8 cellular contexts compared by ENCODE assay signal in genomic region chr19:21141787-21142464, GRCh38. TPM values are rescaled to one million over a fixed set of nuclear protein-coding genes. Genes with fewer than 3 reads are reported as not detected.
A peak's percentile ranks its signal among the peaks of the same experiment; 100 is the strongest.
DNase-seq lines count a peak whose midpoint lies in the region; TF ChIP-seq lines count a peak whose summit lies in the region.

Gene ZNF431, plus strand, starts transcription at chr19:21142040. Its CDS starts 144 bp downstream, at chr19:21142184.

- H3K4me1 ChIP-seq in DOHH2 (ENCODE audit: control insufficient read depth, low read length) (peaks cover 11% of the 10 kb centered on the region), GM23248 (ENCODE audit: insufficient read depth) (peaks cover 17% of the 10 kb centered on the region), esophagus squamous epithelium (peaks cover 0 to 42% (median 4%) of the 10 kb centered on the region in 3 donors)

- H3K4me3 ChIP-seq in DOHH2 (ENCODE audit: low read length) (peak within 1 kb of the TSS; percentile 91), GM23248 (peak within 1 kb of the TSS; percentile 90), esophagus squamous epithelium (peak within 1 kb of the TSS; percentile 69 to 77 (median 72))

- H3K79me2 ChIP-seq in DOHH2 (ENCODE audit: control insufficient read depth, low read length) (peaks cover 45% of the 10 kb centered on the region), GM23248 (ENCODE audit: insufficient read depth) (peaks cover 46% of the 10 kb centered on the region)

- H3K4me2 ChIP-seq in DOHH2 (ENCODE audit: low read length) (peak within 1 kb of the TSS; percentile 67), GM23248 (ENCODE audit: unreplicated experiment) (peak within 1 kb of the TSS; percentile 74)

- peak within 1 kb of the TSS; percentile 84 for H2AFZ ChIP-seq in GM23248

- in situ Hi-C loops in GM23248 (cut with MboI) = no loop called here

- DNase-seq in GM23248 = peak; percentile 96
- DNase-seq in LHCN-M2 (ENCODE audit: low read depth) = peak; percentile 96
- peak; percentile 96 for DNase-seq in RPMI7951 (ENCODE audit: low read depth)
- peak; percentile 80 for DNase-seq in activated T-helper 1 cell treated with Interleukin-2 at 50 U/mL for 16 hours (ENCODE audit: low read depth)
- DNase-seq in esophagus squamous epithelium (lab: John Stamatoyannopoulos, UW) = peak; percentile 41
- DNase-seq in myocyte (ENCODE audit: low read depth) = peak; percentile 99
- DNase-seq in stimulated activated CD8-positive, alpha-beta memory T cell treated with anti-CD3 and anti-CD28 coated beads, Interleukin-7, amount 100 ng/mL, for 4 hours (ENCODE audit: low read depth in 2 of 2) = peak; percentile 79 to 84

- intact Hi-C loops in esophagus squamous epithelium (cut with DNase I) = no loop called here

- H3K36me3 ChIP-seq in DOHH2 (ENCODE audit: control insufficient read depth, low read length) (peaks cover 39% of the 10 kb centered on the region), GM23248 (ENCODE audit: low read depth) (0 out of 2 replicates have a peak, but pooled peaks cover 4% of the 10 kb centered on the region), esophagus squamous epithelium (peaks cover 0 to 35% (median 0%) of the 10 kb centered on the region in 3 donors)

- peak within 1 kb of the TSS; percentile 49 for H3K27ac ChIP-seq in DOHH2 (ENCODE audit: low read depth, low read length)
- peak within 1 kb of the TSS; percentile 90 for H3K27ac ChIP-seq in GM23248
- peak within 1 kb of the TSS; percentile 79 to 93 (median 90) for H3K27ac ChIP-seq in esophagus squamous epithelium

- H4K20me1 ChIP-seq in DOHH2 (ENCODE audit: control insufficient read depth, insufficient read depth, low read depth, low read length) (no peaks in the 10 kb centered on the region), GM23248 (ENCODE audit: insufficient read depth) (no peaks in the 10 kb centered on the region)

- TF ChIP-seq CTCF in DOHH2 (IDR thresholded peaks at IDR 0.05; ENCODE audit: low read depth, low read length, poor library complexity, severe bottlenecking) (no peak), esophagus squamous epithelium (IDR thresholded peaks at IDR 0.05) (peak in 1 of 6 experiments; percentile 9)

- TF ChIP-seq POLR2A in esophagus squamous epithelium (IDR thresholded peaks at IDR 0.05) = peak in 2 of 4 donors; percentile 72 to 79

- H3K9me2 ChIP-seq in DOHH2 (replicated peaks; ENCODE audit: control insufficient read depth, low read length) (no peaks in the 10 kb centered on the region), GM23248 (ENCODE audit: insufficient read depth) (no peaks in the 10 kb centered on the region)

- H3K27me3 ChIP-seq in DOHH2 (ENCODE audit: control insufficient read depth, low read length) (no peaks in the 10 kb centered on the region), GM23248 (replicated peaks; ENCODE audit: insufficient read depth) (no peaks in the 10 kb centered on the region), esophagus squamous epithelium (no peaks in the 10 kb centered on the region)

- peak within 1 kb of the TSS; percentile 95 for H3K9ac ChIP-seq in GM23248

- 1 to 2% methylated on average over 28 to 29 of the region's 30 CpGs for WGBS in GM23248 (ENCODE audit: low coverage in 1 of 2, low lambda C conversion rate in 2 of 2, missing lambda C conversion rate in 2 of 2), 2 experiments
- 0 to 2% methylated on average over 7 to 15 of the region's 30 CpGs for WGBS in esophagus squamous epithelium, 2 donors

- H3K9me3 ChIP-seq in DOHH2 (ENCODE audit: control insufficient read depth, insufficient read depth, low read length) (peaks cover 20% of the 10 kb centered on the region; the same call in 1 of the 2 replicates), GM23248 (ENCODE audit: low read depth) (no peaks in the 10 kb centered on the region), esophagus squamous epithelium (no peaks in the 10 kb centered on the region)

- no peaks in the 10 kb centered on the region for H3F3A ChIP-seq in DOHH2 (ENCODE audit: control insufficient read depth, insufficient read depth)
- no peaks in the 10 kb centered on the region for H3F3A ChIP-seq in GM23248 (ENCODE audit: insufficient read depth)

RNA-seq across cellular contexts. Expression of gene ZNF431, which starts in this region (rescaled TPM):
- 1.7 and 1.9 TPM in 2 replicates for total RNA-seq in GM23248 (2014; rRNA removed; shearing (Covaris generic))
- polyA plus RNA-seq in GM23248 (2016; fragmentation: Nextera tagmentation; extraction: Ambion mirVana) = 3.9 and 5.0 TPM in 2 replicates
- total RNA-seq in LHCN-M2 (2014; rRNA removed) (9.1 and 9.4 TPM in 2 replicates), esophagus squamous epithelium (10 to 100 TPM; 10.8 to 29.2 (median 15.8) TPM), myocyte (16.2 and 19.7 TPM in 2 replicates)
- 4.2 TPM for polyA plus RNA-seq in LHCN-M2 (2012)
- 3.8 and 4.0 TPM in 2 replicates for total RNA-seq in RPMI7951 (2014; rRNA removed; shearing (Covaris generic))
- polyA plus RNA-seq in myocyte (2012) = 20.1 TPM

Comparison
In these comparisons a context has a peak if more than half of its experiments do, and no peak if none do; other contexts are left out.
1. Peak in every context shown above with its lines: DNase-seq, H3K4me3 ChIP-seq and H3K27ac ChIP-seq.
2. DNase-seq: peak in every context shown above with its lines; median percentile 99 in myocyte; 96 in GM23248; 96 in LHCN-M2; 96 in RPMI7951; 82 in stimulated activated CD8-positive, alpha-beta memory T cell treated with anti-CD3 and anti-CD28 coated beads, Interleukin-7, amount 100 ng/mL, for 4 hours; 80 in activated T-helper 1 cell treated with Interleukin-2 at 50 U/mL for 16 hours; 41 in esophagus squamous epithelium.